Comparison of ENCODE assay signal across 8 cellular contexts in genomic region chr1:45299981-45300668, GRCh38. TPM values are rescaled to one million over a fixed set of nuclear protein-coding genes. Genes with fewer than 3 reads are reported as not detected.
DNase-seq lines count a peak whose midpoint lies in the region; ATAC-seq and TF ChIP-seq lines count a peak whose summit lies in the region.

No MANE protein-coding gene starts in this region.

- peaks cover 0 to 3% of the 10 kb centered on the region in 2 donors for H3K27me3 Mint-ChIP-seq in CD8-positive, alpha-beta memory T cell
- no peaks in the 10 kb centered on the region for H3K27me3 Mint-ChIP-seq in natural killer cell (ENCODE audit: low read depth in 2 of 2)

- H3K4me3 ChIP-seq in CD8-positive, alpha-beta memory T cell (ENCODE audit: low read length), result no peak overlapping the region
- no peak overlapping the region for H3K4me3 ChIP-seq in HL-60 (replicated peaks; ENCODE audit: insufficient read depth, low read length)

- POLR2A ChIA-PET in CD8-positive, alpha-beta memory T cell (lab: Charles Lee), result interaction anchor here (0.7 to 1.8 kb wide), 4 partner anchors 40 to 569 kb away, joined by 3 to 8 read pairs (median 4); partner anchors contain the start of genes RNU5D-1, TOE1 and UROD

- intact Hi-C loops in natural killer cell (cut with micrococcal nuclease), result loop anchor here (1.0 to 5.0 kb wide), 4 partner anchors 286 to 583 kb away; partner anchors contain the start of gene RNU5D-1

- no peaks in the 10 kb centered on the region for H3K27me3 ChIP-seq in CD8-positive, alpha-beta memory T cell (ENCODE audit: insufficient read depth, low read length, poor library complexity, severe bottlenecking)
- H3K27me3 ChIP-seq in HL-60 (ENCODE audit: insufficient read depth, poor library complexity, severe bottlenecking), result no peaks in the 10 kb centered on the region

- peak; percentile 79 for TF ChIP-seq CTCF in HL-60 (IDR thresholded peaks at IDR 0.05; ENCODE audit: insufficient read depth, low read length)
- peak; percentile 80 for TF ChIP-seq CTCF in natural killer cell (IDR thresholded peaks at IDR 0.05)

- peaks cover 15 to 22% (median 20%) of the 10 kb centered on the region in 3 donors for H3K4me1 Mint-ChIP-seq in CD8-positive, alpha-beta memory T cell
- peaks cover 9 to 12% of the 10 kb centered on the region in 2 donors for H3K4me1 Mint-ChIP-seq in natural killer cell

- H3K4me1 ChIP-seq in CD8-positive, alpha-beta memory T cell (ENCODE audit: insufficient read depth, low read length), result peaks cover 8% of the 10 kb centered on the region

- ATAC-seq in natural killer cell, result peak in 2 of 3 donors; percentile 14 to 24
- ATAC-seq in HG02642 (IDR thresholded peaks at IDR 0.05; ENCODE audit: poor library complexity, unreplicated experiment), result no peak
- ATAC-seq in HG03442 (IDR thresholded peaks at IDR 0.05; ENCODE audit: unreplicated experiment), result no peak

- peak overlapping the region in 3 of 8 donors; percentile 43 to 75 (median 50) for H3K27ac Mint-ChIP-seq in CD8-positive, alpha-beta memory T cell
- no peak overlapping the region for H3K27ac Mint-ChIP-seq in natural killer cell

- DNase-seq in CD8-positive, alpha-beta memory T cell, result peak in 4 of 5 donors; percentile 9 to 61 (median 53)
- DNase-seq in HL-60 (ENCODE audit: low read depth in 1 of 2, low spot score in 1 of 2) (peak; percentile 38 to 50), NCI-H526 treated with DMSO at 0.1 percent for 48 hours (lab: John Stamatoyannopoulos, UW) (peak; percentile 83), epidermal melanocyte (ENCODE audit: insufficient read length, low spot score) (peak; percentile 54), natural killer cell (no peak)
- peak; percentile 20 for DNase-seq in activated CD4-positive, alpha-beta T cell treated with anti-CD3 and anti-CD28 coated beads, Interleukin-2, amount 50 U/mL, for 1 hour

- H3K9me3 Mint-ChIP-seq in CD8-positive, alpha-beta memory T cell, result no peaks in the 10 kb centered on the region
- no peaks in the 10 kb centered on the region for H3K9me3 Mint-ChIP-seq in natural killer cell

- CTCF ChIA-PET in CD8-positive, alpha-beta memory T cell (lab: Charles Lee), result interaction anchor here (0.6 to 12.0 kb wide), 15 partner anchors 9 to 588 kb away, joined by 3 to 173 read pairs (median 3); partner anchors contain the start of genes HECTD3, MUTYH, TOE1 and UROD

- H3K36me3 ChIP-seq in CD8-positive, alpha-beta memory T cell (ENCODE audit: insufficient read depth, low read length), result no peaks in the 10 kb centered on the region

- no peaks in the 10 kb centered on the region for H3K9me3 ChIP-seq in CD8-positive, alpha-beta memory T cell (ENCODE audit: low read length)

- no peak overlapping the region for H3K27ac ChIP-seq in CD8-positive, alpha-beta memory T cell (ENCODE audit: low read depth, low read length)
- no peak overlapping the region for H3K27ac ChIP-seq in HL-60 (replicated peaks)

- H3K4me3 Mint-ChIP-seq in CD8-positive, alpha-beta memory T cell, result peak overlapping the region in 2 of 7 donors; percentile 17 to 53
- peak overlapping the region; percentile 17 for H3K4me3 Mint-ChIP-seq in natural killer cell

- peaks cover 0 to 3% (median 0%) of the 10 kb centered on the region in 3 donors for H3K36me3 Mint-ChIP-seq in CD8-positive, alpha-beta memory T cell
- no peaks in the 10 kb centered on the region for H3K36me3 Mint-ChIP-seq in natural killer cell

RNA-seq across cellular contexts. Expression of gene HPDL, which starts 26.6 kb away (rescaled TPM):
- 10 to 100 TPM; 41.5 to 42.4 TPM for total RNA-seq in CD8-positive, alpha-beta memory T cell
- polyA plus RNA-seq in CD8-positive, alpha-beta memory T cell, result 1.4 TPM
- total RNA-seq in natural killer cell, result under 1 TPM in 2 of 3 donors, not detected in 1; 0.38 to 0.45 TPM

RNA-seq across cellular contexts. Expression of gene TOE1, which starts 39.8 kb away (rescaled TPM):
- total RNA-seq in CD8-positive, alpha-beta memory T cell, result 10 to 100 TPM; 46.4 to 48.9 TPM
- 12.5 TPM for polyA plus RNA-seq in CD8-positive, alpha-beta memory T cell
- total RNA-seq in natural killer cell, result 10 to 100 TPM; 23.2 to 36.8 (median 28.2) TPM

RNA-seq across cellular contexts. Expression of gene MUTYH, which starts 40.1 kb away (rescaled TPM):
- 10 to 100 TPM; 70.1 to 75.4 TPM for total RNA-seq in CD8-positive, alpha-beta memory T cell
- 24.4 TPM for polyA plus RNA-seq in CD8-positive, alpha-beta memory T cell
- 10 to 100 TPM; 44.0 to 55.6 (median 51.5) TPM for total RNA-seq in natural killer cell

Comparison
In these comparisons a context has a peak if more than half of its experiments do, and no peak if none do; other contexts are left out.
1. ATAC-seq: peak in natural killer cell (2 of 3); none in HG02642 (single experiment) and HG03442 (single experiment).
2. RNA of gene HPDL, which starts 26.6 kb away (total RNA-seq): 41.5 to 42.4 TPM in CD8-positive, alpha-beta memory T cell; 0.38 to 0.45 TPM in natural killer cell; every median in the first group is over 10 times any median in the second.